Comparison of ENCODE assay signal across 19 cellular contexts in genomic region chr5:142311725-142312124, GRCh38.
"Had no signal": no experiment of that assay in that cellular context is flagged by ENCODE, and none has a peak within 500 bp of the region (broad histone marks: within the 10 kb centered on the region; RNA-seq: fewer than 3 reads in every experiment).

No MANE protein-coding gene starts in this region.

- H3K9me3 Mint-ChIP-seq: naive B cell had no signal

- H3K4me3 Mint-ChIP-seq: naive B cell had no signal

- H3K36me3 Mint-ChIP-seq: naive B cell had no signal

- H3K36me3 ChIP-seq: pancreas had no signal

- H3K4me3 ChIP-seq: esophagus squamous epithelium, gastroesophageal sphincter, hepatocyte, lung, pancreas, smooth muscle cell had no signal

- H3K27me3 Mint-ChIP-seq: progenitor cell of endocrine pancreas had no signal

- H3K27me3 ChIP-seq: esophagus squamous epithelium, gastroesophageal sphincter, hepatocyte, pancreas had no signal

- FAIRE-seq: kidney, pancreas had no signal

- H3K4me2 ChIP-seq: hepatocyte, smooth muscle cell had no signal

- H3K27ac Mint-ChIP-seq: progenitor cell of endocrine pancreas had no signal

- DNase-seq: effector memory CD4-positive, alpha-beta T cell; esophagus squamous epithelium; foreskin fibroblast; kidney; left cardiac atrium; left ventricle myocardium superior; mesendoderm; naive B cell; nucleus accumbens; pancreas; right cardiac atrium; stimulated activated CD4-positive, alpha-beta T cell treated with anti-CD3 and anti-CD28 coated beads, Interleukin-2, amount 100 ng/mL, for 48 hours; stimulated activated naive CD4-positive, alpha-beta T cell treated with Interleukin-2 at 50 U/mL for 16 hours; trophoblast cell had no signal

- H3K27ac ChIP-seq: esophagus squamous epithelium, gastroesophageal sphincter, hepatocyte, pancreas had no signal

- H3K9me3 ChIP-seq: esophagus squamous epithelium, gastroesophageal sphincter, pancreas had no signal

- H2AFZ ChIP-seq: hepatocyte had no signal

- H3K4me1 ChIP-seq: pancreas had no signal
